ENCODE assay signal across 22 cellular contexts in the genomic region with DNA sequence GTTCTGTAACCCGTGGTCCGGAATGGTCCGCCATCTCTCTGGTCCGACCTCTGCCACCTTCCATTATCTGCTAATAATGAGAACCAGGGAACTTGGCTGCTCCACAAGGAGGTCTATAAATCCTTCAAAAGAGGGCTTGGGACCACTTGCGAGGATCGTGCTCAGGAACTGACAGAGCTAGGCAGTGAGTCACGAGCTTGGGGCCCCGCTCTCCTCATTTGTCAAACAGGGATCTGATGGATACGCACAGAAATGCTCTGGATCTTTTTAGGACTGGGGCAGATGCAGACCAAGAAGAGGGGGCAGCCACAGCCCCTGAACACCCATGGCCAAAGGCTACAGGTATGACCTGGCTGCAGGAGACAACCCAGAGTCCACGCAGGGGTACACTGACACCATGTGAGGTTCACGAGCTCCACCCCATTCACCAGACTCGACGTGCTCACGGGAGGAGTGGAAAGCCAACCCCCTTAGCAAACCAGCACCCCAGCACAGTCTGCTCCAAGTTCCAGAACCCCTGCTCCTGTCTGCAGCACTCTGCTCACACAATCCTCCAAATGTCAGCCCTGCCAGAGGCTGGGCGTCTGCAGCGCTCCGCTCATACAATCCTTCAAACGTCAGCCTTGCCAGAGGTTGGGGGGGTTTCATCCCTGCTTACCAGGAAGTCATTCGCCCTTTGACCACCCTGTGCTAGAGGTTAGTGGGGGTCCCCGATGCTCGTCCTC.
"Had no signal": no experiment of that assay in that cellular context is flagged by ENCODE, and none has a peak within 500 bp of the region (broad histone marks: within the 10 kb centered on the region; RNA-seq: fewer than 3 reads in every experiment).

No MANE protein-coding gene starts in this region.

- H3K27me3 ChIP-seq: heart left ventricle, neutrophil, stomach, testis, upper lobe of left lung had no signal

- H3K4me3 Mint-ChIP-seq: activated CD4-positive, alpha-beta memory T cell treated with anti-CD3 and anti-CD28 coated beads, Interleukin-2, amount 10 ng/mL, durations not matched to agents 7 days and 5 days; activated naive CD8-positive, alpha-beta T cell treated with anti-CD3 and anti-CD28 coated beads, Interleukin-2, amount 10 ng/mL, durations not matched to agents 7 days and 5 days; brain; effector memory CD8-positive, alpha-beta T cell; immature natural killer cell; WTC11 had no signal

- H3K4me1 Mint-ChIP-seq: activated CD4-positive, alpha-beta memory T cell treated with anti-CD3 and anti-CD28 coated beads, Interleukin-2, amount 10 ng/mL, durations not matched to agents 7 days and 5 days; brain; WTC11 had no signal

- H3K4me3 ChIP-seq: heart left ventricle, lung, skin epidermis, stomach, testis, upper lobe of left lung had no signal

- H3K27ac Mint-ChIP-seq: activated CD4-positive, alpha-beta memory T cell treated with anti-CD3 and anti-CD28 coated beads, Interleukin-2, amount 10 ng/mL, durations not matched to agents 7 days and 5 days; activated naive CD8-positive, alpha-beta T cell treated with anti-CD3 and anti-CD28 coated beads, Interleukin-2, amount 10 ng/mL, durations not matched to agents 7 days and 5 days; brain; immature natural killer cell; WTC11 had no signal

- H3K27ac ChIP-seq: heart left ventricle, skin epidermis, stomach, testis, upper lobe of left lung had no signal

- DNase-seq: activated CD4-positive, alpha-beta memory T cell treated with anti-CD3 and anti-CD28 coated beads, Interleukin-2, amount 10 ng/mL, durations not matched to agents 7 days and 5 days; activated CD4-positive, alpha-beta T cell treated with anti-CD3 and anti-CD28 coated beads for 4 hours; activated gamma-delta T cell treated with Interleukin-2 at 50 U/mL for 16 hours; activated naive CD8-positive, alpha-beta T cell treated with anti-CD3 and anti-CD28 coated beads, Interleukin-2, amount 10 ng/mL, durations not matched to agents 7 days and 5 days; activated T-cell treated with anti-CD3 and anti-CD28 coated beads, Interleukin-2, amount 50 U/mL, for 48 hours; cerebellar nuclear complex; dermis blood vessel endothelial cell; effector memory CD8-positive, alpha-beta T cell; immature natural killer cell; left colon; midbrain; stomach; SW 1271; testis; upper lobe of left lung had no signal

- H3K4me1 ChIP-seq: stomach, upper lobe of left lung had no signal

- H3K9me3 Mint-ChIP-seq: activated CD4-positive, alpha-beta memory T cell treated with anti-CD3 and anti-CD28 coated beads, Interleukin-2, amount 10 ng/mL, durations not matched to agents 7 days and 5 days; activated naive CD8-positive, alpha-beta T cell treated with anti-CD3 and anti-CD28 coated beads, Interleukin-2, amount 10 ng/mL, durations not matched to agents 7 days and 5 days; brain; effector memory CD8-positive, alpha-beta T cell; immature natural killer cell; WTC11 had no signal

- ATAC-seq: effector memory CD8-positive, alpha-beta T cell; heart left ventricle; left colon; right cardiac atrium; WTC11 had no signal

- H3K9me3 ChIP-seq: heart left ventricle, neutrophil, stomach, testis, upper lobe of left lung had no signal

- H3K27me3 Mint-ChIP-seq: activated CD4-positive, alpha-beta memory T cell treated with anti-CD3 and anti-CD28 coated beads, Interleukin-2, amount 10 ng/mL, durations not matched to agents 7 days and 5 days; activated naive CD8-positive, alpha-beta T cell treated with anti-CD3 and anti-CD28 coated beads, Interleukin-2, amount 10 ng/mL, durations not matched to agents 7 days and 5 days; brain; effector memory CD8-positive, alpha-beta T cell had no signal
